In the genomic region with DNA sequence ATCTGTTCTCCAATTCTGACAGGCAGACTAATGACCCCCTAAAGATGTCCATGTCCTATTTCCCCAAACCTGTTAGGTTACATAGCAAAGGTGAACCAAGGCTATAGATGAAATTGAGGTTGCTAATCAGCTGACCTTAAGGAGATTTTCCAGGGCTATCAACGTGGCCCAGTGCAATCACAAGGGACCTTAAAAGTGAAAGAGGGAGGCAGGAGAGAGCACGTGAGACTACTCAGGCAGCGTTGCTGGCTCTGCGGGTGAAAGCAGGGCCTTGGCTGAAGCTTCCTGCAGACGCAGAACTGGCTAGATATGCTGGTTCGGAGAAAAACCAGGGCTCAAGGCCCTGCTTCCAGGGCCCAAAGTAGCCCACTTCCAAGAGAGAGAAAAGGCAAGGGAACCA, we compare ENCODE assay signal across 28 cellular contexts.
DNase-seq lines count a peak whose midpoint lies in the region; ATAC-seq, FAIRE-seq and TF ChIP-seq lines count a peak whose summit lies in the region.
"Had no signal": no experiment of that assay in that cellular context is flagged by ENCODE, and none has a peak within 500 bp of the region (broad histone marks: within the 10 kb centered on the region; RNA-seq: fewer than 3 reads in every experiment).

No MANE protein-coding gene starts in this region.

- H2AFZ ChIP-seq in K562 (ENCODE audit: low read depth, low read length) (0 out of 2 replicates have a peak overlapping the region, but pooled peaks have one; percentile 37), hepatocyte (no peak overlapping the region)
- H2AFZ ChIP-seq: GM23248 had no signal

- H3K9me2 ChIP-seq in hepatocyte (replicated peaks; ENCODE audit: insufficient read depth) = no peaks in the 10 kb centered on the region

- ATAC-seq in K562 (peak; percentile 11; the same call in 2 of the 3 replicates), GM18517 (IDR thresholded peaks at IDR 0.05; ENCODE audit: unreplicated experiment) (no peak)
- ATAC-seq: PC-3, WTC11 had no signal

- no peak for TF ChIP-seq POLR2A in K562 (conservative IDR thresholded peaks at IDR 0.05)

- H3K9ac ChIP-seq in K562 (ENCODE audit: insufficient read depth in 1 of 2, low read depth in 2 of 2, low read length in 2 of 2) (peak overlapping the region in 1 of 2 experiments; percentile 70; a peak in 1 of 4 replicates), rectal smooth muscle tissue (ENCODE audit: low read length) (no peak overlapping the region)
- H3K9ac ChIP-seq: GM23248 had no signal

- H3K4me2 ChIP-seq in K562 (ENCODE audit: insufficient read depth, low read length) = peak overlapping the region; percentile 37; the same call in 1 of the 2 replicates
- H3K4me2 ChIP-seq in hepatocyte = no peak overlapping the region

- CTCF ChIA-PET in K562 (lab: Yijun Ruan, JAX; ENCODE audit: low intra/inter-chr PET ratio) = no interaction called here

- no TSS peak for BruUV-seq in K562 (replicated peaks; lab: Mats Ljungman, UMichigan)

- H3K36me3 ChIP-seq in K562 (ENCODE audit: control insufficient read depth, insufficient read depth, low read length) (no peaks in the 10 kb centered on the region), left ventricle myocardium inferior (no peaks in the 10 kb centered on the region), rectal smooth muscle tissue (ENCODE audit: control insufficient read depth, insufficient read depth, low read length) (no peaks in the 10 kb centered on the region), hepatocyte (replicated peaks; ENCODE audit: insufficient read depth, low read depth) (no peaks in the 10 kb centered on the region)
- H3K36me3 ChIP-seq: SJCRH30 had no signal

- FAIRE-seq in K562 (lab: Jason Lieb, UNC) = no peak

- H3K9me1 ChIP-seq in K562 (ENCODE audit: control insufficient read depth, insufficient read depth, low read length) = no peaks in the 10 kb centered on the region

- H3K27me3 ChIP-seq in K562 (ENCODE audit: control insufficient read depth in 2 of 2, insufficient read depth in 2 of 2, low read length in 2 of 2) = no peaks in the 10 kb centered on the region
- H3K27me3 ChIP-seq in left ventricle myocardium inferior (ENCODE audit: low read depth) = no peaks in the 10 kb centered on the region
- H3K27me3 ChIP-seq in rectal smooth muscle tissue (ENCODE audit: control insufficient read depth, insufficient read depth, low read length) = no peaks in the 10 kb centered on the region
- no peaks in the 10 kb centered on the region for H3K27me3 ChIP-seq in hepatocyte
- H3K27me3 ChIP-seq: SJCRH30, testis had no signal

- peaks cover 9 to 31% of the 10 kb centered on the region in 2 experiments; a peak in 4 of 5 replicates for H3K4me1 ChIP-seq in K562 (replicated peaks in 1 of 2; ENCODE audit: control insufficient read depth in 2 of 2, insufficient read depth in 2 of 2, low read length in 2 of 2)
- peaks cover 30% of the 10 kb centered on the region for H3K4me1 ChIP-seq in left ventricle myocardium inferior
- H3K4me1 ChIP-seq in rectal smooth muscle tissue (ENCODE audit: control insufficient read depth, insufficient read depth, low read length) = peaks cover 3% of the 10 kb centered on the region
- H3K4me1 ChIP-seq in hepatocyte (ENCODE audit: insufficient read depth) = peaks cover 4% of the 10 kb centered on the region
- H3K4me1 ChIP-seq: testis had no signal

- WGBS in K562 (ENCODE audit: insufficient coverage, low coverage, missing lambda C conversion rate) = 34% methylated on average over 6 of the region's 6 CpGs
- 79% methylated on average over 6 of the region's 6 CpGs for WGBS in hepatocyte (ENCODE audit: low lambda C conversion rate, missing lambda C conversion rate)

- peaks cover 5% of the 10 kb centered on the region; the same call in 1 of the 3 replicates for H3K79me2 ChIP-seq in K562 (ENCODE audit: control insufficient read depth, insufficient read depth, low read length)
- no peaks in the 10 kb centered on the region for H3K79me2 ChIP-seq in hepatocyte

- H4K20me1 ChIP-seq in K562 (replicated peaks; ENCODE audit: control insufficient read depth, insufficient read depth, low read length) = no peaks in the 10 kb centered on the region
- H4K20me1 ChIP-seq in hepatocyte (ENCODE audit: insufficient read depth, poor library complexity, severe bottlenecking) = no peaks in the 10 kb centered on the region

- intact Hi-C loops in K562 (cut with micrococcal nuclease) = no loop called here
- intact Hi-C loops in left ventricle myocardium inferior (cut with micrococcal nuclease) = no loop called here

- in situ Hi-C loops in K562 (cut with MboI) = no loop called here

- H3K4me3 ChIP-seq in K562 (no peak overlapping the region), left ventricle myocardium inferior (no peak overlapping the region), rectal smooth muscle tissue (ENCODE audit: low read length) (no peak overlapping the region), hepatocyte (no peak overlapping the region)
- H3K4me3 ChIP-seq: GM23248, SJCRH30, testis had no signal

- POLR2A ChIA-PET in K562 (lab: Yijun Ruan, JAX) = interaction anchor here (1.0 kb wide), 1 partner anchor 27 kb away, joined by 4 read pairs; no protein-coding TSS in a partner anchor

- TF ChIP-seq CTCF in K562 (IDR thresholded peaks at IDR 0.05 in 2 of 3, conservative IDR thresholded peaks at IDR 0.05 in 1 of 3; ENCODE audit: insufficient read depth in 2 of 3, low read depth in 1 of 3, low read length in 3 of 3) (no peak), left ventricle myocardium inferior (IDR thresholded peaks at IDR 0.05; ENCODE audit: borderline replicate concordance) (no peak), hepatocyte (IDR thresholded peaks at IDR 0.05; ENCODE audit: poor library complexity) (no peak)

- H3K9me3 ChIP-seq in K562 (replicated peaks; ENCODE audit: control insufficient read depth, insufficient read depth, low read depth, low read length) = no peaks in the 10 kb centered on the region
- H3K9me3 ChIP-seq in left ventricle myocardium inferior (replicated peaks) = no peaks in the 10 kb centered on the region
- no peaks in the 10 kb centered on the region for H3K9me3 ChIP-seq in hepatocyte (ENCODE audit: low read depth)
- H3K9me3 ChIP-seq: SJCRH30, testis had no signal

- TF ChIP-seq RAD21 in K562 (CRISPR knock-in tag; conservative IDR thresholded peaks at IDR 0.05 in 1 of 2, IDR thresholded peaks at IDR 0.05 in 1 of 2) = no peak

- no peak overlapping the region for H3K27ac ChIP-seq in K562 (ENCODE audit: extremely low read depth, low read depth, low read length)
- peak overlapping the region; percentile 77 for H3K27ac ChIP-seq in left ventricle myocardium inferior (replicated peaks)
- H3K27ac ChIP-seq in rectal smooth muscle tissue (ENCODE audit: low read depth, low read length) = peak overlapping the region; percentile 59
- H3K27ac ChIP-seq in hepatocyte = no peak overlapping the region
- H3K27ac ChIP-seq: GM23248, SJCRH30, testis had no signal

- DNase-seq in ELF-1 (ENCODE audit: low read depth, low spot score) = peak; percentile 10
- peak in 1 of 4 experiments; percentile 32 for DNase-seq in K562 (ENCODE audit: extremely low read depth in 1 of 4, low spot score in 3 of 4)
- peak; percentile 21 for DNase-seq in left ventricle myocardium inferior
- no peak for DNase-seq in NCI-H1436 treated with DMSO at 0.1 percent for 48 hours (lab: John Stamatoyannopoulos, UW)
- no peak for DNase-seq in NK-92 treated with Interleukin-12 subunit alpha and Interleukin-12 subunit beta, amount 100 ng/mL, for 24 hours (lab: John Stamatoyannopoulos, UW)
- DNase-seq in hepatocyte (ENCODE audit: low spot score) = no peak
- DNase-seq: ACHN; activated CD4-positive, alpha-beta T cell treated with anti-CD3 and anti-CD28 coated beads, Interleukin-2, amount 50 U/mL, for 4 hours; activated CD8-positive, alpha-beta memory T cell treated with anti-CD3 and anti-CD28 coated beads, Interleukin-2, amount 50 U/mL, for 48 hours; activated gamma-delta T cell treated with Interleukin-2 at 50 U/mL for 16 hours; amniotic stem cell; central memory CD4-positive, alpha-beta T cell; DMS 273 treated with DMSO at 0.1 percent for 48 hours; effector CD4-positive, alpha-beta T cell; GF-D8; KBM-7; MV-4-11; NCI-H187 treated with DMSO at 0.1 percent for 48 hours; NCI-H226; PC-3; SJCRH30; stimulated activated CD4-positive, alpha-beta T cell treated with anti-CD3 and anti-CD28 coated beads, Interleukin-12 subunit alpha, Interleukin-12 subunit beta, amount 100 ng/mL, for 4 hours; T-helper 2 cell; testis had no signal

- no peak for TF ChIP-seq EP300 in K562 (IDR thresholded peaks at IDR 0.05; ENCODE audit: low read length)

TF ChIP-seq in K562, 482 proteins besides CTCF, POLR2A, EP300 and RAD21:
- peak; percentile 5 for TF ChIP-seq RBM25 (IDR thresholded peaks at IDR 0.05; ENCODE audit: low read depth, low read length, severe bottlenecking)
- no peak for TF ChIP-seq NBN (IDR thresholded peaks at IDR 0.05; ENCODE audit: low read depth)
- no peak for TF ChIP-seq NFIX (CRISPR knock-in tag; IDR thresholded peaks at IDR 0.05; ENCODE audit: low read depth)
- TF ChIP-seq RNF2 (IDR thresholded peaks at IDR 0.05) = no peak
- peak; percentile 29 for TF ChIP-seq DACH1 (IDR thresholded peaks at IDR 0.05; ENCODE audit: partially characterized antibody)
- no peak for TF ChIP-seq KDM2B (CRISPR knock-in tag; IDR thresholded peaks at IDR 0.05)
- peak; percentile 76 for TF ChIP-seq BHLHE40 (IDR thresholded peaks at IDR 0.05; ENCODE audit: low read length)
- no peak for TF ChIP-seq ZNF79 (CRISPR knock-in tag; IDR thresholded peaks at IDR 0.05; ENCODE audit: low read depth)

Comparison
In these comparisons a context has a peak if more than half of its experiments do, and no peak if none do; other contexts are left out.
1. DNase-seq: peak in ELF-1 (single experiment) and left ventricle myocardium inferior (single experiment); none in NCI-H1436 treated with DMSO at 0.1 percent for 48 hours (single experiment), NK-92 treated with Interleukin-12 subunit alpha and Interleukin-12 subunit beta, amount 100 ng/mL, for 24 hours (single experiment) and hepatocyte (single experiment).
2. H3K27ac ChIP-seq: peak in left ventricle myocardium inferior (single experiment) and rectal smooth muscle tissue (single experiment); none in K562 (single experiment) and hepatocyte (single experiment).